31 cellular contexts compared by ENCODE assay signal in genomic region chr7:74623135-74623534, GRCh38.
"Had no signal": no experiment of that assay in that cellular context is flagged by ENCODE, and none has a peak within 500 bp of the region (broad histone marks: within the 10 kb centered on the region; RNA-seq: fewer than 3 reads in every experiment).

No MANE protein-coding gene starts in this region.

- H3K27me3 Mint-ChIP-seq: progenitor cell of endocrine pancreas; stimulated activated memory B cell treated with anti-CD40 and anti-IgM and Interleukin-4, amounts not matched to agents 10 μg/mL and 1 μg/mL and 100 μg/mL, for 72 hours; stimulated activated naive CD8-positive, alpha-beta T cell treated with anti-CD3 and anti-CD28 coated beads, Interleukin-15, amount 100 ng/mL, for 72 hours; type B pancreatic cell had no signal

- H3K9ac ChIP-seq: neural progenitor cell, parathyroid adenoma had no signal

- H2AFZ ChIP-seq: neural progenitor cell, parathyroid adenoma had no signal

- H3K27me3 ChIP-seq: neural progenitor cell, ovary, spleen, suprapubic skin, testis, tibial nerve, upper lobe of right lung, uterus had no signal

- H3K4me1 Mint-ChIP-seq: natural killer cell; stimulated activated memory B cell treated with anti-CD40 and anti-IgM and Interleukin-4, amounts not matched to agents 10 μg/mL and 1 μg/mL and 100 μg/mL, for 72 hours had no signal

- DNase-seq: naive thymus-derived CD4-positive, alpha-beta T cell; natural killer cell; occipital lobe; ovary; posterior cingulate gyrus; psoas muscle; right cardiac atrium; spleen; stimulated activated CD4-positive, alpha-beta T cell treated with anti-CD3 and anti-CD28 coated beads, Interleukin-12 subunit alpha, Interleukin-12 subunit beta, amount 100 ng/mL, for 4 hours; stimulated activated CD4-positive, alpha-beta T cell treated with anti-CD3 and anti-CD28 coated beads, Interleukin-1b, Interleukin-23, amount 100 ng/mL, for 48 hours; stimulated activated CD4-positive, alpha-beta T cell treated with anti-CD3 and anti-CD28 coated beads, Interleukin-4, amount 100 ng/mL, for 1 hour; stimulated activated CD4-positive, alpha-beta T cell treated with anti-CD3 and anti-CD28 coated beads, Interleukin-4, amount 100 ng/mL, for 4 hours; stimulated activated CD8-positive, alpha-beta memory T cell treated with anti-CD3 and anti-CD28 coated beads, Interleukin-4, amount 100 ng/mL, for 48 hours; stimulated activated naive CD4-positive, alpha-beta T cell; stimulated activated naive CD8-positive, alpha-beta T cell treated with anti-CD3 and anti-CD28 coated beads, Interleukin-15, amount 100 ng/mL, for 72 hours; stimulated activated naive CD8-positive, alpha-beta T cell treated with anti-CD3 and anti-CD28 coated beads, Interleukin-15, Interleukin-2, amounts not matched to agents 100 U/mL and 50 U/mL, for 24 hours; substantia nigra; testis; upper lobe of right lung; uterus had no signal

- H3K36me3 ChIP-seq: neural progenitor cell, ovary, spleen, suprapubic skin, tibial nerve, upper lobe of right lung, uterus had no signal

- H3K4me3 ChIP-seq: neural progenitor cell, ovary, psoas muscle, skin epidermis, smooth muscle cell, spleen, suprapubic skin, testis, tibial nerve, upper lobe of right lung, uterus had no signal

- H3K27ac ChIP-seq: neural progenitor cell, ovary, parathyroid adenoma, psoas muscle, skin epidermis, spleen, suprapubic skin, testis, tibial nerve, upper lobe of right lung, uterus had no signal

- H3K27ac Mint-ChIP-seq: naive thymus-derived CD4-positive, alpha-beta T cell; natural killer cell; nephron; neural progenitor cell; progenitor cell of endocrine pancreas; stimulated activated memory B cell treated with anti-CD40 and anti-IgM and Interleukin-4, amounts not matched to agents 10 μg/mL and 1 μg/mL and 100 μg/mL, for 72 hours; stimulated activated naive CD8-positive, alpha-beta T cell treated with anti-CD3 and anti-CD28 coated beads, Interleukin-15, amount 100 ng/mL, for 72 hours; type B pancreatic cell had no signal

- H3K9me3 ChIP-seq: ovary, psoas muscle, spleen, suprapubic skin, testis, tibial nerve, upper lobe of right lung, uterus had no signal

- H3K79me2 ChIP-seq: parathyroid adenoma had no signal

- H3K4me3 Mint-ChIP-seq: naive thymus-derived CD4-positive, alpha-beta T cell; natural killer cell; nephron; neural progenitor cell; stimulated activated memory B cell treated with anti-CD40 and anti-IgM and Interleukin-4, amounts not matched to agents 10 μg/mL and 1 μg/mL and 100 μg/mL, for 72 hours; stimulated activated naive CD8-positive, alpha-beta T cell treated with anti-CD3 and anti-CD28 coated beads, Interleukin-15, amount 100 ng/mL, for 72 hours; type B pancreatic cell had no signal

- H3K9me3 Mint-ChIP-seq: naive thymus-derived CD4-positive, alpha-beta T cell; natural killer cell; nephron; neural progenitor cell; stimulated activated memory B cell treated with anti-CD40 and anti-IgM and Interleukin-4, amounts not matched to agents 10 μg/mL and 1 μg/mL and 100 μg/mL, for 72 hours; stimulated activated naive CD8-positive, alpha-beta T cell treated with anti-CD3 and anti-CD28 coated beads, Interleukin-15, amount 100 ng/mL, for 72 hours; type B pancreatic cell had no signal

- ATAC-seq: naive thymus-derived CD4-positive, alpha-beta T cell; natural killer cell; psoas muscle; sciatic nerve; stimulated activated memory B cell treated with anti-CD40 and anti-IgM and Interleukin-4, amounts not matched to agents 10 μg/mL and 1 μg/mL and 100 μg/mL, for 72 hours; stimulated activated naive CD8-positive, alpha-beta T cell treated with anti-CD3 and anti-CD28 coated beads, Interleukin-15, amount 100 ng/mL, for 72 hours; stimulated activated naive CD8-positive, alpha-beta T cell treated with anti-CD3 and anti-CD28 coated beads, Interleukin-15, Interleukin-2, amounts not matched to agents 100 U/mL and 50 U/mL, for 24 hours; upper lobe of right lung had no signal

- H3K4me1 ChIP-seq: uterus had no signal

- H3K4me2 ChIP-seq: neural progenitor cell, smooth muscle cell had no signal

- H3K36me3 Mint-ChIP-seq: naive thymus-derived CD4-positive, alpha-beta T cell; natural killer cell; neural progenitor cell; stimulated activated memory B cell treated with anti-CD40 and anti-IgM and Interleukin-4, amounts not matched to agents 10 μg/mL and 1 μg/mL and 100 μg/mL, for 72 hours; type B pancreatic cell had no signal
